In the genomic region with DNA sequence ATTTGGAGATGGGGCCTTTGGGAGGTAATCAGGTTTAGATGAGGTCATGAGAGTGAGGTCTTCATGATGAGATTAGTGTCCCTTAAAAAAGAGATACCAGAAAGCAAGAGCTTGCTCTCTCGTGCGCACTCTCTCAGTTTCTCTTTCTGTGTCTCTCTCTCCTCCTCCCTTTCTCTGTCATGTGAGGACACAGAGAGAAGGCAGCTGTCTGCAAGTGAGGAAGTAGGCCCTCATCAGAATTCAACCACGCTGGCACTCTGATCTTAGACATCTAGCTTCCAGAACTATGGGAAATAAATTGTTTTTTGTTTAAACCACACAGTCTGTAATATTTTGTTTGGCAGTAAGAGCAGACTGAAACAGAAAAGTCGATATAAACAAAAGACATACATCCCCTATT, we compare ENCODE assay signal across 11 cellular contexts.
DNase-seq lines count a peak whose midpoint lies in the region; ATAC-seq and TF ChIP-seq lines count a peak whose summit lies in the region.
"Had no signal": no experiment of that assay in that cellular context is flagged by ENCODE, and none has a peak within 500 bp of the region (broad histone marks: within the 10 kb centered on the region; RNA-seq: fewer than 3 reads in every experiment).

No MANE protein-coding gene starts in this region.

- no peak overlapping the region for H3K23ac ChIP-seq in trophoblast cell (ENCODE audit: low read length)

- H4K12ac ChIP-seq in trophoblast cell (ENCODE audit: low read depth, low read length), result no peak overlapping the region

- H3K79me2 ChIP-seq in trophoblast cell (ENCODE audit: control insufficient read depth, insufficient read depth, low read length, poor library complexity), result no peaks in the 10 kb centered on the region
- H3K79me2 ChIP-seq: parathyroid adenoma had no signal

- in situ Hi-C loops in GM13976 (cut with MboI; ENCODE audit: low sequenced_read_pairs, unreplicated experiment), result no loop called here

- no peak overlapping the region for H3K4ac ChIP-seq in trophoblast cell (ENCODE audit: low read depth, low read length)

- no peak overlapping the region for H3K18ac ChIP-seq in trophoblast cell (ENCODE audit: low read length)

- H3K9me3 ChIP-seq in trophoblast cell (ENCODE audit: insufficient read depth, low read depth, low read length), result no peaks in the 10 kb centered on the region

- no peaks in the 10 kb centered on the region for H3K4me1 ChIP-seq in trophoblast cell (ENCODE audit: control insufficient read depth in 1 of 2, insufficient read depth in 2 of 2, low read length in 2 of 2)
- H3K4me1 ChIP-seq: parathyroid adenoma had no signal

- no peak overlapping the region for H2BK12ac ChIP-seq in trophoblast cell (ENCODE audit: low read length)

- H3K27ac ChIP-seq in coronary artery, result no peak overlapping the region
- H3K27ac ChIP-seq in trophoblast cell (ENCODE audit: low read depth, low read length), result no peak overlapping the region
- H3K27ac ChIP-seq: parathyroid adenoma had no signal

- H3K14ac ChIP-seq in trophoblast cell (ENCODE audit: low read length), result no peak overlapping the region

- H3K79me1 ChIP-seq in trophoblast cell (ENCODE audit: low read length), result no peaks in the 10 kb centered on the region

- H4K91ac ChIP-seq in trophoblast cell (ENCODE audit: low read depth, low read length), result no peak overlapping the region

- no peaks in the 10 kb centered on the region for H3K27me3 ChIP-seq in trophoblast cell (ENCODE audit: insufficient read depth, low read length)

- no peak overlapping the region for H2AFZ ChIP-seq in trophoblast cell (ENCODE audit: insufficient read depth, low read length, poor library complexity)
- H2AFZ ChIP-seq: parathyroid adenoma had no signal

- no peak overlapping the region for H4K8ac ChIP-seq in trophoblast cell (ENCODE audit: low read depth, low read length)

- H3K4me2 ChIP-seq in trophoblast cell (ENCODE audit: low read length), result no peak overlapping the region

- peak; percentile 99 for ATAC-seq in GM21390 (IDR thresholded peaks at IDR 0.05; ENCODE audit: unreplicated experiment)
- peak; percentile 99 for ATAC-seq in HG03175 (IDR thresholded peaks at IDR 0.05; ENCODE audit: unreplicated experiment)

- WGBS in trophoblast cell (ENCODE audit: extremely low coverage, insufficient coverage, insufficient read length), result no CpG with 5 or more reads among the region's 4 CpGs

- H2BK120ac ChIP-seq in trophoblast cell (ENCODE audit: insufficient read depth, low read length, poor library complexity), result no peak overlapping the region

- no peaks in the 10 kb centered on the region for H3K36me3 ChIP-seq in trophoblast cell (ENCODE audit: control insufficient read depth in 1 of 2, insufficient read depth in 2 of 2, low read length in 2 of 2)

- H3K4me3 ChIP-seq in coronary artery (peak overlapping the region; percentile 17), trophoblast cell (ENCODE audit: low read depth, low read length) (no peak overlapping the region)

- H3K9ac ChIP-seq in trophoblast cell (ENCODE audit: low read length), result no peak overlapping the region
- H3K9ac ChIP-seq: parathyroid adenoma had no signal

- no peak overlapping the region for H2BK5ac ChIP-seq in trophoblast cell (ENCODE audit: low read depth, low read length, poor library complexity)

- H2AK5ac ChIP-seq in trophoblast cell (ENCODE audit: low read length), result no peak overlapping the region

- no peak for TF ChIP-seq CTCF in GM13976 (IDR thresholded peaks at IDR 0.05; ENCODE audit: borderline replicate concordance, control extremely low read depth, extremely low read depth, insufficient read depth, missing control alignments)
- no peak for TF ChIP-seq CTCF in coronary artery (IDR thresholded peaks at IDR 0.05)

- DNase-seq in GM13976 (ENCODE audit: low spot score) (peak; percentile 59), coronary artery (ENCODE audit: low spot score) (no peak), hepatic stellate cell (ENCODE audit: low spot score) (no peak), ecto neural progenitor cell (ENCODE audit: low spot score) (no peak), trophoblast cell (no peak), kidney glomerular epithelial cell (lab: John Stamatoyannopoulos, UW) (no peak)
- DNase-seq: activated naive CD4-positive, alpha-beta T cell treated with anti-CD3 and anti-CD28 coated beads, Interleukin-2, amount 10 ng/mL, durations not matched to agents 7 days and 5 days; CD4-positive, alpha-beta T cell had no signal
